Comparison of ENCODE assay signal across 16 cellular contexts in the genomic region with DNA sequence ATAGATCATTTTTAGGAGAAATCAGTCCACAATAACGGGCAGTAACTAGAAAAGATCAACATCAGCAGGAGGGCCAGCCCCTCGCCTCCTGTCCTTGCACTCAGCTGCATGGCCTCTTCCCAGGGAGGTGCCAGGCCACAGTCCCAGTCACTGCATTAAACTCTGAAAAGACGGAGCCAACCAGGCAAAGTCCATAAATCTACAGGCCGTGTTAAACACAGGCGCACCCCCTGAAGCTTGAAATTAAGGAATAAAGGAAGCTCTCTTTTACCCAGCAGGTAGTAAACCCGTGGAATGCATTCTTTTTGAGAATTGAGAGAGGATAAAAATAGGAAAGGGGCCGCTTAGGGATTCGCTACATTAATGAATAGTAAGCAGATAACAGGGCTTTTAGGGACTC. TPM values are rescaled to one million over a fixed set of nuclear protein-coding genes. Genes with fewer than 3 reads are reported as not detected.
DNase-seq lines count a peak whose midpoint lies in the region; ATAC-seq, FAIRE-seq and TF ChIP-seq lines count a peak whose summit lies in the region.
"Had no signal": no experiment of that assay in that cellular context is flagged by ENCODE, and none has a peak within 500 bp of the region (broad histone marks: within the 10 kb centered on the region; RNA-seq: fewer than 3 reads in every experiment).

No MANE protein-coding gene starts in this region.

- H2AFZ ChIP-seq in smooth muscle cell (ENCODE audit: low read depth), result no peak overlapping the region

- H4K20me1 ChIP-seq in smooth muscle cell (ENCODE audit: low read depth), result peaks cover 5% of the 10 kb centered on the region

- H3K9me3 Mint-ChIP-seq in activated naive CD8-positive, alpha-beta T cell treated with anti-CD3 and anti-CD28 coated beads for 36 hours, result peaks cover under 1% of the 10 kb centered on the region
- H3K9me3 Mint-ChIP-seq: activated B cell treated with CpG ODN at 0.5 μM for 24 hours had no signal

- 0 out of 2 replicates have a peak overlapping the region, but pooled peaks have one; percentile 15 for H3K27ac ChIP-seq in HUES6 (ENCODE audit: low read depth, low read length)
- peak overlapping the region; percentile 46 for H3K27ac ChIP-seq in smooth muscle cell (ENCODE audit: low read depth)
- H3K27ac ChIP-seq: BLaER1 had no signal

- no peaks in the 10 kb centered on the region for H3F3A ChIP-seq in smooth muscle cell (ENCODE audit: low read depth)

- in situ Hi-C loops in astrocyte of the cerebellum (cut with HindIII; ENCODE audit: low sequenced_read_pairs), result loop anchor here (25.0 kb wide), 1 partner anchor 309 kb away; no protein-coding TSS in a partner anchor

- H3K27me3 ChIP-seq in HUES6 (ENCODE audit: control insufficient read depth, insufficient read depth, low read length), result no peaks in the 10 kb centered on the region
- H3K27me3 ChIP-seq in smooth muscle cell (ENCODE audit: low read depth), result no peaks in the 10 kb centered on the region
- H3K27me3 ChIP-seq: BLaER1, upper lobe of left lung had no signal

- TF ChIP-seq POLR2A in GM12891 (IDR thresholded peaks at IDR 0.05; ENCODE audit: low read depth, low read length), result no peak

- H3K27me3 Mint-ChIP-seq in activated naive CD8-positive, alpha-beta T cell treated with anti-CD3 and anti-CD28 coated beads for 36 hours, result no peaks in the 10 kb centered on the region
- H3K27me3 Mint-ChIP-seq: activated B cell treated with CpG ODN at 0.5 μM for 24 hours had no signal

- H3K4me1 ChIP-seq in HUES6 (ENCODE audit: control insufficient read depth, insufficient read depth, low read length) (peaks cover 44% of the 10 kb centered on the region), smooth muscle cell (ENCODE audit: low read depth) (peaks cover 33% of the 10 kb centered on the region)

- H3K36me3 Mint-ChIP-seq in activated naive CD8-positive, alpha-beta T cell treated with anti-CD3 and anti-CD28 coated beads for 36 hours, result peaks cover 5% of the 10 kb centered on the region

- FAIRE-seq in GM12891 (lab: Jason Lieb, UNC), result no peak
- FAIRE-seq: colon had no signal

- no peak overlapping the region for H3K4me3 ChIP-seq in HUES6 (ENCODE audit: low read depth, low read length)
- no peak overlapping the region for H3K4me3 ChIP-seq in astrocyte of the cerebellum (ENCODE audit: low read depth, low read length)
- H3K4me3 ChIP-seq in smooth muscle cell, result no peak overlapping the region
- H3K4me3 ChIP-seq: BLaER1, upper lobe of left lung had no signal

- H3K79me2 ChIP-seq in smooth muscle cell (ENCODE audit: low read depth), result peaks cover 2% of the 10 kb centered on the region

- no peak for TF ChIP-seq CTCF in astrocyte of the cerebellum (IDR thresholded peaks at IDR 0.05; ENCODE audit: low read depth, low read length, missing control alignments)
- no peak for TF ChIP-seq CTCF in smooth muscle cell (IDR thresholded peaks at IDR 0.05; ENCODE audit: borderline replicate concordance, insufficient read depth, poor library complexity, severe bottlenecking)

- H3K9ac ChIP-seq in HUES6 (ENCODE audit: low read length), result no peak overlapping the region
- no peak overlapping the region for H3K9ac ChIP-seq in smooth muscle cell (ENCODE audit: low read depth)
- H3K9ac ChIP-seq: BLaER1 had no signal

- no peak overlapping the region for H3K27ac Mint-ChIP-seq in activated naive CD8-positive, alpha-beta T cell treated with anti-CD3 and anti-CD28 coated beads for 36 hours
- H3K27ac Mint-ChIP-seq: activated B cell treated with CpG ODN at 0.5 μM for 24 hours had no signal

- H3K9me3 ChIP-seq in HUES6 (ENCODE audit: control insufficient read depth, insufficient read depth, low read depth, low read length), result peaks cover 3% of the 10 kb centered on the region
- H3K9me3 ChIP-seq in smooth muscle cell (replicated peaks; ENCODE audit: low read depth), result no peaks in the 10 kb centered on the region
- H3K9me3 ChIP-seq: upper lobe of left lung had no signal

- H3K4me2 ChIP-seq in smooth muscle cell, result peak overlapping the region; percentile 42
- H3K4me2 ChIP-seq: BLaER1 had no signal

- DNase-seq in astrocyte of the cerebellum (ENCODE audit: low read depth) (peak; percentile 55), left lobe of liver (ENCODE audit: low spot score) (no peak), smooth muscle cell (lab: John Stamatoyannopoulos, UW; ENCODE audit: unreplicated experiment) (no peak), GM12891 (ENCODE audit: insufficient read length, low spot score) (no peak)
- no peak for DNase-seq in activated naive CD8-positive, alpha-beta T cell treated with anti-CD3 and anti-CD28 coated beads for 36 hours
- DNase-seq: activated B cell treated with CpG ODN at 0.5 μM for 24 hours; activated CD8-positive, alpha-beta memory T cell treated with anti-CD3 and anti-CD28 coated beads, Interleukin-2, amount 50 U/mL, for 4 hours; DND-41; KBM-7; midbrain; NCI-H1105 treated with DMSO at 0.1 percent for 48 hours; upper lobe of left lung had no signal

- 33% methylated on average over 8 of the region's 8 CpGs for WGBS in smooth muscle cell (ENCODE audit: low lambda C conversion rate)

- peaks cover 5% of the 10 kb centered on the region for H3K4me1 Mint-ChIP-seq in activated naive CD8-positive, alpha-beta T cell treated with anti-CD3 and anti-CD28 coated beads for 36 hours
- H3K4me1 Mint-ChIP-seq: activated B cell treated with CpG ODN at 0.5 μM for 24 hours had no signal

- H3K4me3 Mint-ChIP-seq in activated naive CD8-positive, alpha-beta T cell treated with anti-CD3 and anti-CD28 coated beads for 36 hours, result no peak overlapping the region
- H3K4me3 Mint-ChIP-seq: activated B cell treated with CpG ODN at 0.5 μM for 24 hours had no signal

- H3K36me3 ChIP-seq in HUES6 (ENCODE audit: control insufficient read depth, insufficient read depth, low read length), result no peaks in the 10 kb centered on the region
- H3K36me3 ChIP-seq in smooth muscle cell (ENCODE audit: low read depth), result no peaks in the 10 kb centered on the region

- peak; percentile 33 for ATAC-seq in left lobe of liver
- ATAC-seq in GM21723 (IDR thresholded peaks at IDR 0.05; ENCODE audit: unreplicated experiment), result no peak

TF ChIP-seq in GM12891, 5 proteins besides CTCF, POLR2A, EP300 and RAD21:
- no peak for TF ChIP-seq TAF1 (IDR thresholded peaks at IDR 0.05; ENCODE audit: low read depth, low read length)
- TF ChIP-seq POLR2AphosphoS5 (IDR thresholded peaks at IDR 0.05; ENCODE audit: low read depth, low read length), result no peak
- TF ChIP-seq SPI1 (IDR thresholded peaks at IDR 0.05; ENCODE audit: low read depth, low read length), result no peak
- no peak for TF ChIP-seq POU2F2 (IDR thresholded peaks at IDR 0.05; ENCODE audit: low read depth, low read length)
- no peak for TF ChIP-seq PAX5 (IDR thresholded peaks at IDR 0.05; ENCODE audit: insufficient read depth, low read length, severe bottlenecking)

RNA-seq across cellular contexts. Expression of gene H6PD, which starts 18.4 kb away (rescaled TPM):
- 116 TPM for total RNA-seq in left lobe of liver
- 15.1 and 17.3 TPM in 2 replicates for total RNA-seq in smooth muscle cell
- 13.6 and 15.3 TPM in 2 replicates for polyA plus RNA-seq in smooth muscle cell
- 1 to 10 TPM; 5.7 to 5.9 TPM for total RNA-seq in activated naive CD8-positive, alpha-beta T cell treated with anti-CD3 and anti-CD28 coated beads for 36 hours
- polyA plus RNA-seq in GM12891 (2012; ENCODE audit: low read depth, missing spikeins), result 8.7 TPM

RNA-seq across cellular contexts. Expression of gene SPSB1, which starts 39.7 kb away (rescaled TPM):
- total RNA-seq in left lobe of liver (6.2 TPM), smooth muscle cell (27.6 and 38.0 TPM in 2 replicates)
- 37.0 and 44.5 TPM in 2 replicates for polyA plus RNA-seq in smooth muscle cell
- under 1 TPM; 0.36 to 0.37 TPM for total RNA-seq in activated naive CD8-positive, alpha-beta T cell treated with anti-CD3 and anti-CD28 coated beads for 36 hours
- 0.55 TPM for polyA plus RNA-seq in GM12891 (2012; ENCODE audit: low read depth, missing spikeins)
